Comparison of ENCODE assay signal across 1 cellular context in the genomic region with DNA sequence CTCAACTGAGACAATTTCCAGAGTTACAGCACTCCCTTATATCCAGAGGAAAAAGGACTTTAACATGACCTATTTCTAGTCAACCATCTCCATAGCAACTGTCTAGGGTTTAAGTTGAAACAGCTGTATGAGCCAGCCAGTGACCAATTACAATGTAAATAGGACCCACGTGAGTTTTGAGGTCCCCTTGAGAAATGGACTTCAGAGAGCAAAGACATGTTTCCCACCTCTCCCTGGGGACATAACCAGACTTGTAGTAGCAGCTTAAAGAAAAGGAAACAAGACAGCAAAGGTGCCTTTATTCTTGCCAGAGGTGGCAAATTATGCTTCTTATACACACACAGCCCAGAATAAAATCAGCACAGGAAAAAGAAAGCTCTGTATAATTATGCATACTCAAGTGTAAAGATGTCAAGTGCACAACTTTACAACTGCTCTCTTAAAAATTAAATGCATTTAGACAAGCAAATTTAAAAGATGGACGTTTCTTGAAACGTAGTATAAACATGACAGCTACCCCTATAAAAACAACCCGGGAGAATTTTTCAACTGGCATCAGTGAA.
TF ChIP-seq lines count a peak whose summit lies in the region.

No MANE protein-coding gene starts in this region.

TF ChIP-seq in HepG2, 621 proteins besides CTCF, POLR2A, EP300 and RAD21 (continued from another document and continues in another):
- no peak for TF ChIP-seq RNF219 (CRISPR knock-in tag; IDR thresholded peaks at IDR 0.05)
- TF ChIP-seq, protein P1, sequence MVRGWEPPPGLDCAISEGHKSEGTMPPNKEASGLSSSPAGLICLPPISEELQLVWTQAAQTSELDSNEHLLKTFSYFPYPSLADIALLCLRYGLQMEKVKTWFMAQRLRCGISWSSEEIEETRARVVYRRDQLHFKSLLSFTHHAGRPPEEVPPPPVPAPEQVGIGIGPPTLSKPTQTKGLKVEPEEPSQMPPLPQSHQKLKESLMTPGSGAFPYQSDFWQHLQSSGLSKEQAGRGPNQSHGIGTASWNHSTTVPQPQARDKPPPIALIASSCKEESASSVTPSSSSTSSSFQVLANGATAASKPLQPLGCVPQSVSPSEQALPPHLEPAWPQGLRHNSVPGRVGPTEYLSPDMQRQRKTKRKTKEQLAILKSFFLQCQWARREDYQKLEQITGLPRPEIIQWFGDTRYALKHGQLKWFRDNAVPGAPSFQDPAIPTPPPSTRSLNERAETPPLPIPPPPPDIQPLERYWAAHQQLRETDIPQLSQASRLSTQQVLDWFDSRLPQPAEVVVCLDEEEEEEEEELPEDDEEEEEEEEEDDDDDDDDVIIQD (CRISPR knock-in tag; IDR thresholded peaks at IDR 0.05; ENCODE audit: low read depth) = peak; percentile 74; the same call in 1 of the 2 replicates
- no peak for TF ChIP-seq TSC22D2 (CRISPR knock-in tag; IDR thresholded peaks at IDR 0.05; ENCODE audit: borderline replicate concordance)
- peak; percentile 24 for TF ChIP-seq SKI (IDR thresholded peaks at IDR 0.05; ENCODE audit: partially characterized antibody)
- no peak for TF ChIP-seq DR1 (CRISPR knock-in tag; IDR thresholded peaks at IDR 0.05)
- peak; percentile 88 for TF ChIP-seq FOXA3 (CRISPR knock-in tag; IDR thresholded peaks at IDR 0.05)
- no peak for TF ChIP-seq NONO (IDR thresholded peaks at IDR 0.05)
- TF ChIP-seq NONO (CRISPR knock-in tag; conservative IDR thresholded peaks at IDR 0.05) = no peak
- no peak for TF ChIP-seq KLF15 (CRISPR knock-in tag; IDR thresholded peaks at IDR 0.05; ENCODE audit: borderline replicate concordance)
- TF ChIP-seq DNMT1 (CRISPR knock-in tag; IDR thresholded peaks at IDR 0.05) = no peak
- TF ChIP-seq ZSCAN12 (CRISPR knock-in tag; IDR thresholded peaks at IDR 0.05) = no peak
- TF ChIP-seq ZNF451 (CRISPR knock-in tag; IDR thresholded peaks at IDR 0.05) = no peak
- TF ChIP-seq MYNN (CRISPR knock-in tag; IDR thresholded peaks at IDR 0.05; ENCODE audit: low read depth) = peak; percentile 68; the same call in 1 of the 2 replicates
- TF ChIP-seq, protein P2, sequence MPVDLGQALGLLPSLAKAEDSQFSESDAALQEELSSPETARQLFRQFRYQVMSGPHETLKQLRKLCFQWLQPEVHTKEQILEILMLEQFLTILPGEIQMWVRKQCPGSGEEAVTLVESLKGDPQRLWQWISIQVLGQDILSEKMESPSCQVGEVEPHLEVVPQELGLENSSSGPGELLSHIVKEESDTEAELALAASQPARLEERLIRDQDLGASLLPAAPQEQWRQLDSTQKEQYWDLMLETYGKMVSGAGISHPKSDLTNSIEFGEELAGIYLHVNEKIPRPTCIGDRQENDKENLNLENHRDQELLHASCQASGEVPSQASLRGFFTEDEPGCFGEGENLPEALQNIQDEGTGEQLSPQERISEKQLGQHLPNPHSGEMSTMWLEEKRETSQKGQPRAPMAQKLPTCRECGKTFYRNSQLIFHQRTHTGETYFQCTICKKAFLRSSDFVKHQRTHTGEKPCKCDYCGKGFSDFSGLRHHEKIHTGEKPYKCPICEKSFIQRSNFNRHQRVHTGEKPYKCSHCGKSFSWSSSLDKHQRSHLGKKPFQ (CRISPR knock-in tag; IDR thresholded peaks at IDR 0.05; ENCODE audit: insufficient replicate concordance) = no peak
- TF ChIP-seq, protein P3, sequence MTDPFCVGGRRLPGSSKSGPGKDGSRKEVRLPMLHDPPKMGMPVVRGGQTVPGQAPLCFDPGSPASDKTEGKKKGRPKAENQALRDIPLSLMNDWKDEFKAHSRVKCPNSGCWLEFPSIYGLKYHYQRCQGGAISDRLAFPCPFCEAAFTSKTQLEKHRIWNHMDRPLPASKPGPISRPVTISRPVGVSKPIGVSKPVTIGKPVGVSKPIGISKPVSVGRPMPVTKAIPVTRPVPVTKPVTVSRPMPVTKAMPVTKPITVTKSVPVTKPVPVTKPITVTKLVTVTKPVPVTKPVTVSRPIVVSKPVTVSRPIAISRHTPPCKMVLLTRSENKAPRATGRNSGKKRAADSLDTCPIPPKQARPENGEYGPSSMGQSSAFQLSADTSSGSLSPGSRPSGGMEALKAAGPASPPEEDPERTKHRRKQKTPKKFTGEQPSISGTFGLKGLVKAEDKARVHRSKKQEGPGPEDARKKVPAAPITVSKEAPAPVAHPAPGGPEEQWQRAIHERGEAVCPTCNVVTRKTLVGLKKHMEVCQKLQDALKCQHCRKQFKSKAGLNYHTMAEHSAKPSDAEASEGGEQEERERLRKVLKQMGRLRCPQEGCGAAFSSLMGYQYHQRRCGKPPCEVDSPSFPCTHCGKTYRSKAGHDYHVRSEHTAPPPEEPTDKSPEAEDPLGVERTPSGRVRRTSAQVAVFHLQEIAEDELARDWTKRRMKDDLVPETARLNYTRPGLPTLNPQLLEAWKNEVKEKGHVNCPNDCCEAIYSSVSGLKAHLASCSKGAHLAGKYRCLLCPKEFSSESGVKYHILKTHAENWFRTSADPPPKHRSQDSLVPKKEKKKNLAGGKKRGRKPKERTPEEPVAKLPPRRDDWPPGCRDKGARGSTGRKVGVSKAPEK (CRISPR knock-in tag; IDR thresholded peaks at IDR 0.05; ENCODE audit: borderline replicate concordance) = no peak
- TF ChIP-seq STAT5B (CRISPR knock-in tag; IDR thresholded peaks at IDR 0.05) = no peak
- no peak for TF ChIP-seq ZNF407 (CRISPR knock-in tag; IDR thresholded peaks at IDR 0.05; ENCODE audit: not compliant biosample characterization)
- no peak for TF ChIP-seq POLR2AphosphoS5 (IDR thresholded peaks at IDR 0.05; ENCODE audit: low read depth, low read length)
- no peak for TF ChIP-seq ZNF343 (CRISPR knock-in tag; IDR thresholded peaks at IDR 0.05)
- TF ChIP-seq, protein P4, sequence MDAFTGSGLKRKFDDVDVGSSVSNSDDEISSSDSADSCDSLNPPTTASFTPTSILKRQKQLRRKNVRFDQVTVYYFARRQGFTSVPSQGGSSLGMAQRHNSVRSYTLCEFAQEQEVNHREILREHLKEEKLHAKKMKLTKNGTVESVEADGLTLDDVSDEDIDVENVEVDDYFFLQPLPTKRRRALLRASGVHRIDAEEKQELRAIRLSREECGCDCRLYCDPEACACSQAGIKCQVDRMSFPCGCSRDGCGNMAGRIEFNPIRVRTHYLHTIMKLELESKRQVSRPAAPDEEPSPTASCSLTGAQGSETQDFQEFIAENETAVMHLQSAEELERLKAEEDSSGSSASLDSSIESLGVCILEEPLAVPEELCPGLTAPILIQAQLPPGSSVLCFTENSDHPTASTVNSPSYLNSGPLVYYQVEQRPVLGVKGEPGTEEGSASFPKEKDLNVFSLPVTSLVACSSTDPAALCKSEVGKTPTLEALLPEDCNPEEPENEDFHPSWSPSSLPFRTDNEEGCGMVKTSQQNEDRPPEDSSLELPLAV (CRISPR knock-in tag; conservative IDR thresholded peaks at IDR 0.05; ENCODE audit: low read depth) = no peak
- no peak for TF ChIP-seq MYC (CRISPR knock-in tag; IDR thresholded peaks at IDR 0.05; ENCODE audit: borderline replicate concordance)
- no peak for TF ChIP-seq ZEB1 (IDR thresholded peaks at IDR 0.05; ENCODE audit: insufficient replicate concordance, low read depth)
- TF ChIP-seq ZNF275 (CRISPR knock-in tag; IDR thresholded peaks at IDR 0.05; ENCODE audit: borderline replicate concordance) = no peak
- peak; percentile 61; the same call in 1 of the 2 replicates for TF ChIP-seq SOX5 (CRISPR knock-in tag; IDR thresholded peaks at IDR 0.05; ENCODE audit: borderline replicate concordance)
- TF ChIP-seq ZMAT5 (CRISPR knock-in tag; IDR thresholded peaks at IDR 0.05; ENCODE audit: borderline replicate concordance, low read depth) = no peak
- TF ChIP-seq EED (CRISPR knock-in tag; IDR thresholded peaks at IDR 0.05) = no peak
- no peak for TF ChIP-seq CREB1 (IDR thresholded peaks at IDR 0.05)
- peak; percentile 61 for TF ChIP-seq CREB1 (CRISPR knock-in tag; IDR thresholded peaks at IDR 0.05)
- no peak for TF ChIP-seq BCLAF1 (IDR thresholded peaks at IDR 0.05)
- TF ChIP-seq ZNF713 (CRISPR knock-in tag; IDR thresholded peaks at IDR 0.05) = no peak
- no peak for TF ChIP-seq ARHGAP35 (CRISPR knock-in tag; IDR thresholded peaks at IDR 0.05; ENCODE audit: borderline replicate concordance)
- no peak for TF ChIP-seq ZSCAN21 (CRISPR knock-in tag; IDR thresholded peaks at IDR 0.05; ENCODE audit: borderline replicate concordance)
